2 cellular contexts compared by ENCODE assay signal in genomic region chr2:74507926-74508520, GRCh38.
TF ChIP-seq lines count a peak whose summit lies in the region.

No MANE protein-coding gene starts in this region.

TF ChIP-seq in A549, 52 proteins besides CTCF, POLR2A, EP300 and RAD21:
- TF ChIP-seq RCOR1 (IDR thresholded peaks at IDR 0.05; ENCODE audit: low read depth, low read length) (no peak), JUNB (IDR thresholded peaks at IDR 0.05) (no peak)
TF ChIP-seq in A549: peak in this region for 0.

TF ChIP-seq in H1, 55 proteins besides CTCF, POLR2A, EP300 and RAD21:
- TF ChIP-seq ZNF274 (IDR thresholded peaks at IDR 0.05; ENCODE audit: borderline replicate concordance, extremely low read depth, low read length) (no peak), TCF12 (IDR thresholded peaks at IDR 0.05; ENCODE audit: low read depth, low read length) (no peak), EGR1 (IDR thresholded peaks at IDR 0.05; ENCODE audit: borderline replicate concordance, low read depth, low read length) (no peak), EZH2 (IDR thresholded peaks at IDR 0.05; ENCODE audit: low read depth, low read length, severe bottlenecking) (no peak), KDM4A (IDR thresholded peaks at IDR 0.05; ENCODE audit: low read depth, low read length, severe bottlenecking) (peak; percentile 44), RFX5 (IDR thresholded peaks at IDR 0.05; ENCODE audit: borderline replicate concordance, low read depth, low read length) (no peak), MAX (IDR thresholded peaks at IDR 0.05) (no peak; the same call in 1 of the 2 replicates), RBBP5 (IDR thresholded peaks at IDR 0.05; ENCODE audit: borderline replicate concordance, low read depth, low read length) (no peak), E2F6 (IDR thresholded peaks at IDR 0.05) (0 out of 2 replicates have a peak, but pooled peaks have one; percentile 22), MAFK (IDR thresholded peaks at IDR 0.05; ENCODE audit: low read depth, low read length) (no peak), JUN (IDR thresholded peaks at IDR 0.05; ENCODE audit: low read depth, low read length) (no peak), ASH2L (IDR thresholded peaks at IDR 0.05; ENCODE audit: low read length) (peak; percentile 87), CTBP2 (IDR thresholded peaks at IDR 0.05; ENCODE audit: borderline replicate concordance, insufficient read depth, insufficient read length, low read length) (no peak), SIN3A (conservative IDR thresholded peaks at IDR 0.05 in 1 of 2, IDR thresholded peaks at IDR 0.05 in 1 of 2; ENCODE audit: low read depth in 1 of 2, low read length in 2 of 2) (0 out of 4 replicates have a peak, but pooled peaks of 1 of the 2 experiments have one; percentile 12), BRCA1 (IDR thresholded peaks at IDR 0.05; ENCODE audit: low read depth, low read length) (no peak), TEAD4 (IDR thresholded peaks at IDR 0.05; ENCODE audit: low read depth, low read length) (no peak), SUZ12 (IDR thresholded peaks at IDR 0.05; ENCODE audit: low read length) (0 out of 2 replicates have a peak, but pooled peaks have one; percentile 13), RNF2 (IDR thresholded peaks at IDR 0.05; ENCODE audit: borderline replicate concordance, low read depth, low read length, missing control alignments, poor library complexity, severe bottlenecking) (no peak), NANOG (IDR thresholded peaks at IDR 0.05; ENCODE audit: insufficient read depth, low read depth, low read length, poor library complexity, severe bottlenecking) (no peak), HDAC2 (IDR thresholded peaks at IDR 0.05; ENCODE audit: borderline replicate concordance in 1 of 2, low read depth in 2 of 2, low read length in 2 of 2) (no peak), SRF (IDR thresholded peaks at IDR 0.05; ENCODE audit: low read depth, low read length) (no peak), CREB1 (IDR thresholded peaks at IDR 0.05) (0 out of 2 replicates have a peak, but pooled peaks have one; percentile 3), SIX5 (IDR thresholded peaks at IDR 0.05; ENCODE audit: low read depth, low read length) (no peak), SP2 (IDR thresholded peaks at IDR 0.05; ENCODE audit: low read length) (no peak), JUND (IDR thresholded peaks at IDR 0.05; ENCODE audit: low read length) (no peak), CHD2 (IDR thresholded peaks at IDR 0.05; ENCODE audit: low read length) (no peak), KDM1A (IDR thresholded peaks at IDR 0.05; ENCODE audit: borderline replicate concordance, low read length) (peak; percentile 30; the same call in 1 of the 2 replicates), ATF3 (IDR thresholded peaks at IDR 0.05; ENCODE audit: insufficient read depth, low read depth, low read length) (no peak), POLR2AphosphoS5 (IDR thresholded peaks at IDR 0.05; ENCODE audit: low read depth, low read length) (no peak), CHD7 (IDR thresholded peaks at IDR 0.05; ENCODE audit: insufficient replicate concordance, low read length) (no peak), TAF1 (IDR thresholded peaks at IDR 0.05; ENCODE audit: low read depth, low read length) (no peak; the same call in 1 of the 2 replicates), TBP (IDR thresholded peaks at IDR 0.05; ENCODE audit: low read depth, low read length) (no peak), CHD1 (IDR thresholded peaks at IDR 0.05; ENCODE audit: low read depth, low read length) (0 out of 2 replicates have a peak, but pooled peaks have one; percentile 32), USF2 (IDR thresholded peaks at IDR 0.05; ENCODE audit: low read length) (no peak), RXRA (IDR thresholded peaks at IDR 0.05; ENCODE audit: insufficient read depth, low read depth, low read length) (no peak)
